Comparison of ENCODE assay signal across 18 cellular contexts in the genomic region with DNA sequence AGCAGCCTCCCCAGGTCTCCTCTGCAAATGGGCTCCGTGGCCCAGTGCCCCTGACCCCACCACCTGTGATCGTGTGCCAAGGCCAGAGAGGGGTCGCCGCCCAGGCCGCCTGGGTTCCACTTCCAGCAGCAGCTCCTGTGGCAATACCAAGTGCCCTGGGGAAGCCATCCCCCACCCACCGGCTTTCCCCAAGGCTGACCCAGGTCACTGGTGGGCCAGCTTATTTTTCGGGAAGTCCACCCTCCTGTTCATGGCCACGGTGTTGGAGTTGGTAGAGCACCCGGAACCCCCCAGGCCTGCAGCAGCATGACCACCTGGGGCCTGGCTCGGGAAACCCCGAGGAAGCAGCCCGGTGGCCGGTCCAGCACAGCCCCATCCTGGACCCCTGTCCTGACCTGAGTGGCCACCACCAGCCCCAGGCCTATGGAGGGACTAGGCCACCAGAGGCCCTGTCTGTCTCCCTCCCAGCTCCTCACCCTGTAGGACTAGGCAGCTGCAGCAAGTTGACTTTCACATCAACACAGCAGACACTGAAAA. TPM values are rescaled to one million over a fixed set of nuclear protein-coding genes. Genes with fewer than 3 reads are reported as not detected.
"Had no signal": no experiment of that assay in that cellular context is flagged by ENCODE, and none has a peak within 500 bp of the region (broad histone marks: within the 10 kb centered on the region; RNA-seq: fewer than 3 reads in every experiment).

No MANE protein-coding gene starts in this region.

- H3K4me1 Mint-ChIP-seq: naive thymus-derived CD8-positive, alpha-beta T cell; neural crest cell; stimulated activated naive CD8-positive, alpha-beta T cell treated with anti-CD3 and anti-CD28 coated beads, Interleukin-15, amount 100 ng/mL, for 72 hours had no signal

- H3K9me3 Mint-ChIP-seq: naive thymus-derived CD8-positive, alpha-beta T cell had no signal

- H3K4me3 Mint-ChIP-seq: naive thymus-derived CD8-positive, alpha-beta T cell; neural crest cell; stimulated activated naive CD8-positive, alpha-beta T cell treated with anti-CD3 and anti-CD28 coated beads, Interleukin-15, amount 100 ng/mL, for 72 hours had no signal

- DNase-seq: dermis blood vessel endothelial cell; effector memory CD4-positive, alpha-beta T cell; left cardiac atrium; left lung; mesenchymal stem cell; naive thymus-derived CD8-positive, alpha-beta T cell; stimulated activated CD4-positive, alpha-beta T cell treated with anti-CD3 and anti-CD28 coated beads, Interleukin-12 subunit alpha, Interleukin-12 subunit beta, amount 100 ng/mL, for 4 hours; stimulated activated CD4-positive, alpha-beta T cell treated with anti-CD3 and anti-CD28 coated beads, Interleukin-1b, Interleukin-23, amount 100 ng/mL, for 48 hours; stimulated activated CD4-positive, alpha-beta T cell treated with anti-CD3 and anti-CD28 coated beads, Interleukin-4, amount 100 ng/mL, for 1 hour; stimulated activated CD8-positive, alpha-beta memory T cell treated with anti-CD3 and anti-CD28 coated beads, Interleukin-4, amount 100 ng/mL, for 48 hours; stimulated activated naive CD4-positive, alpha-beta T cell; stimulated activated naive CD8-positive, alpha-beta T cell treated with anti-CD3 and anti-CD28 coated beads, Interleukin-15, amount 100 ng/mL, for 72 hours; thyroid gland; trophoblast cell had no signal

- ATAC-seq: left cardiac atrium; left lung; naive thymus-derived CD8-positive, alpha-beta T cell; sciatic nerve; stimulated activated naive CD8-positive, alpha-beta T cell treated with anti-CD3 and anti-CD28 coated beads, Interleukin-15, amount 100 ng/mL, for 72 hours had no signal

- H3K27ac Mint-ChIP-seq: naive thymus-derived CD8-positive, alpha-beta T cell had no signal

- H3K27me3 Mint-ChIP-seq: naive thymus-derived CD8-positive, alpha-beta T cell; stimulated activated naive CD8-positive, alpha-beta T cell treated with anti-CD3 and anti-CD28 coated beads, Interleukin-15, amount 100 ng/mL, for 72 hours had no signal

RNA-seq across cellular contexts. Expression of gene OASL, which starts 40.8 kb away (rescaled TPM):
- total RNA-seq: frontal cortex, neural crest cell, smooth muscle cell had no signal
